In the genomic region with DNA sequence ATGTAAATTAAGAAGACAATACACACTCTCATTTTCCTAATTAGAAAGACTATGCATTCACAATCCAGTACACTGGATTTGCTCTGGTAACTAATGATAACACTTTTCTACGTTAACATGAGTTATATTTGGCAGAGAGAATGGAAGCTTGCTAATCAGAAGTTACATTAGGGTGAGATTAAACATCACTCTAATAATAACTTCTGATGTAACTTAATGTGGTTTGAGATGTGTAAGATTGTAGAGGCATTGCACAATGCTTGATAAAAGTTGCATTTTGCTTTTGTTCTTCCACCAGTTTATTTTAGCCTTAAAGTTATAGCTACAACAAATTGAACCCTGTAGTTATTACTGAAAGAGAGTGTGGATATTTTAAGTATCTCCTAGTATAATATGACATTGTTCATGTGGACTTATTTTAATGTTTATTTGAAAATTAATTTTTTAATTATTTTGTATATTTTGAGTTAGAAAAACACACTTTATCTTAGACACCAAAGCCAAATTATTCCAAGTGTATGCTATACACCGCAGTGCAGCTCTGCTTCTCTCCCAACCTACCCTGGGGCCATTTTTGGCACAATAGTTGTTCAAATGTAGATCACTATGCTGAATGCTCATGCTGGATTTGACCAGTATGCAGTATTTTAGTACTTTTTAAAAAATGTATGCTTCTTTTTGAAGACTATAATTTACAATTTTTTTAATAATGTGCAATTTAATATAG, we compare ENCODE assay signal across 12 cellular contexts.
DNase-seq lines count a peak whose midpoint lies in the region; ATAC-seq and TF ChIP-seq lines count a peak whose summit lies in the region.
"Had no signal": no experiment of that assay in that cellular context is flagged by ENCODE, and none has a peak within 500 bp of the region (broad histone marks: within the 10 kb centered on the region; RNA-seq: fewer than 3 reads in every experiment).

No MANE protein-coding gene starts in this region.

- H2AFZ ChIP-seq in ACC112 (ENCODE audit: low read length, unreplicated experiment): no peak overlapping the region

- peak; percentile 66 for DNase-seq in LHCN-M2 (ENCODE audit: low read depth)
- DNase-seq in body of pancreas: no peak
- peak; percentile 54 for DNase-seq in hepatic stellate cell (ENCODE audit: low spot score)
- no peak for DNase-seq in left colon
- DNase-seq in SKM-1 (lab: John Stamatoyannopoulos, UW; ENCODE audit: unreplicated experiment): no peak
- DNase-seq: activated T-cell treated with anti-CD3 and anti-CD28 coated beads, Interleukin-2, amount 50 U/mL, for 48 hours; NCI-H1436 treated with DMSO at 0.1 percent for 48 hours; stimulated activated CD4-positive, alpha-beta T cell treated with anti-CD3 and anti-CD28 coated beads, Interleukin-4, amount 100 ng/mL, for 24 hours had no signal

- H3K79me2 ChIP-seq in ACC112 (ENCODE audit: control insufficient read depth, insufficient read depth, low read length, unreplicated experiment): no peaks in the 10 kb centered on the region

- peak overlapping the region; percentile 55 for H3K27ac ChIP-seq in ACC112 (ENCODE audit: low read depth, low read length)
- H3K27ac ChIP-seq in body of pancreas: no peak overlapping the region
- H3K27ac ChIP-seq: BLaER1 had no signal

- TF ChIP-seq POLR2A in body of pancreas (IDR thresholded peaks at IDR 0.05): no peak

- WGBS in body of pancreas, 2 donors: 50 to 54% methylated on average over 2 of the region's 2 CpGs

- TF ChIP-seq CTCF in body of pancreas (IDR thresholded peaks at IDR 0.05): no peak

- H3K4me1 ChIP-seq in ACC112 (ENCODE audit: control insufficient read depth, insufficient read depth, low read length, unreplicated experiment): peaks cover 41% of the 10 kb centered on the region
- H3K4me1 ChIP-seq in body of pancreas: peaks cover 14% of the 10 kb centered on the region
- H3K4me1 ChIP-seq: BLaER1 had no signal

- peak; percentile 64 for ATAC-seq in body of pancreas
- no peak for ATAC-seq in GM21825 (IDR thresholded peaks at IDR 0.05; ENCODE audit: unreplicated experiment)
- ATAC-seq in HG03571 (IDR thresholded peaks at IDR 0.05; ENCODE audit: unreplicated experiment): no peak
- no peak for ATAC-seq in left colon

- H3K36me3 ChIP-seq in ACC112 (ENCODE audit: insufficient read depth, low read length): no peaks in the 10 kb centered on the region
- no peaks in the 10 kb centered on the region for H3K36me3 ChIP-seq in body of pancreas (replicated peaks in 1 of 2; ENCODE audit: insufficient read depth in 1 of 2, low read depth in 2 of 2)
- H3K36me3 ChIP-seq: BLaER1 had no signal

- no peaks in the 10 kb centered on the region for H3K9me3 ChIP-seq in body of pancreas
- H3K9me3 ChIP-seq: BLaER1 had no signal

- H3K27me3 ChIP-seq in ACC112 (ENCODE audit: insufficient read depth, low read length): no peaks in the 10 kb centered on the region
- H3K27me3 ChIP-seq in body of pancreas: no peaks in the 10 kb centered on the region
- H3K27me3 ChIP-seq: BLaER1 had no signal

- no peak overlapping the region for H3K4me3 ChIP-seq in ACC112 (ENCODE audit: low read depth, low read length)
- no peak overlapping the region for H3K4me3 ChIP-seq in body of pancreas
- H3K4me3 ChIP-seq: BLaER1 had no signal

- intact Hi-C loops in body of pancreas (cut with DNase I) (no loop called here), left colon (cut with DNase I, micrococcal nuclease) (no loop called here)

Comparison
In these comparisons a context has a peak if more than half of its experiments do, and no peak if none do; other contexts are left out.
1. DNase-seq: peak in LHCN-M2 (single experiment) and hepatic stellate cell (single experiment); none in body of pancreas (0 of 4), left colon (0 of 2) and SKM-1 (single experiment).